ENCODE assay signal across 8 cellular contexts in genomic region chr19:11434703-11435056, GRCh38. TPM values are rescaled to one million over a fixed set of nuclear protein-coding genes. Genes with fewer than 3 reads are reported as not detected.
A peak's percentile ranks its signal among the peaks of the same experiment; 100 is the strongest.
DNase-seq lines count a peak whose midpoint lies in the region; ATAC-seq and TF ChIP-seq lines count a peak whose summit lies in the region.

No MANE protein-coding gene starts in this region.

- 23 to 28% methylated on average over 4 to 7 of the region's 9 CpGs for WGBS in mesodermal cell (ENCODE audit: insufficient coverage in 2 of 2), 2 experiments

- DNase-seq in astrocyte of the cerebellum (ENCODE audit: low read depth) (no peak), GM20000 (ENCODE audit: low spot score) (no peak), COLO829 (ENCODE audit: low spot score) (no peak), NCI-H748 treated with DMSO at 0.1 percent for 48 hours (lab: John Stamatoyannopoulos, UW) (no peak)

- H3K4me3 ChIP-seq in astrocyte of the cerebellum (ENCODE audit: low read depth, low read length) (peak overlapping the region; percentile 68), mesodermal cell (ENCODE audit: extremely low read depth, insufficient read depth, low read length, poor library complexity, severe bottlenecking) (peak overlapping the region; percentile 92)

- no peaks in the 10 kb centered on the region for H3K4me1 ChIP-seq in mesodermal cell (ENCODE audit: control insufficient read depth, insufficient read depth, low read length, poor library complexity, severe bottlenecking)

- H3K27ac ChIP-seq in mesodermal cell (ENCODE audit: low read depth, low read length, severe bottlenecking): peak overlapping the region; percentile 92

- in situ Hi-C loops in astrocyte of the cerebellum (cut with HindIII; ENCODE audit: low sequenced_read_pairs): no loop called here

- TF ChIP-seq CTCF in astrocyte of the cerebellum (IDR thresholded peaks at IDR 0.05; ENCODE audit: low read depth, low read length, missing control alignments): no peak
- no peak for TF ChIP-seq CTCF in GM20000 (IDR thresholded peaks at IDR 0.05; ENCODE audit: extremely low read depth, missing control alignments)

- ATAC-seq in GM18870 (IDR thresholded peaks at IDR 0.05; ENCODE audit: unreplicated experiment) (peak; percentile 15), HG03097 (IDR thresholded peaks at IDR 0.05; ENCODE audit: low FRiP score, unreplicated experiment) (peak; percentile 14), GM18907 (IDR thresholded peaks at IDR 0.05; ENCODE audit: unreplicated experiment) (no peak)

- H3K9me3 ChIP-seq in mesodermal cell (ENCODE audit: control insufficient read depth, low read length): no peaks in the 10 kb centered on the region

- peaks cover 30% of the 10 kb centered on the region for H3K36me3 ChIP-seq in mesodermal cell (ENCODE audit: control insufficient read depth, insufficient read depth, low read length)

RNA-seq across cellular contexts. Expression of gene ODAD3, which starts 0.2 kb away (rescaled TPM):
- 2.0 TPM for polyA plus RNA-seq in mesodermal cell (2013, experiment 1 of 2)
- 2.2 TPM for polyA plus RNA-seq in mesodermal cell (2013, experiment 2 of 2)

RNA-seq across cellular contexts. Expression of gene PRKCSH, which starts 0.8 kb away (rescaled TPM):
- polyA plus RNA-seq in mesodermal cell (2013, experiment 1 of 2): 500 TPM
- 387 TPM for polyA plus RNA-seq in mesodermal cell (2013, experiment 2 of 2)

RNA-seq across cellular contexts. Expression of gene RGL3, which starts 15.6 kb away (rescaled TPM):
- 3.4 TPM for polyA plus RNA-seq in mesodermal cell (2013, experiment 1 of 2)
- polyA plus RNA-seq in mesodermal cell (2013, experiment 2 of 2): 2.5 TPM

RNA-seq across cellular contexts. Expression of gene ELAVL3, which starts 46.2 kb away (rescaled TPM):
- polyA plus RNA-seq in mesodermal cell (2013, experiment 1 of 2): 2.0 TPM
- 1.8 TPM for polyA plus RNA-seq in mesodermal cell (2013, experiment 2 of 2)

RNA-seq across cellular contexts. Expression of gene EPOR, which starts 50.6 kb away (rescaled TPM):
- polyA plus RNA-seq in mesodermal cell (2013, experiment 1 of 2): 15.2 TPM
- 16.7 TPM for polyA plus RNA-seq in mesodermal cell (2013, experiment 2 of 2)
